ENCODE assay signal across 25 cellular contexts in the genomic region with DNA sequence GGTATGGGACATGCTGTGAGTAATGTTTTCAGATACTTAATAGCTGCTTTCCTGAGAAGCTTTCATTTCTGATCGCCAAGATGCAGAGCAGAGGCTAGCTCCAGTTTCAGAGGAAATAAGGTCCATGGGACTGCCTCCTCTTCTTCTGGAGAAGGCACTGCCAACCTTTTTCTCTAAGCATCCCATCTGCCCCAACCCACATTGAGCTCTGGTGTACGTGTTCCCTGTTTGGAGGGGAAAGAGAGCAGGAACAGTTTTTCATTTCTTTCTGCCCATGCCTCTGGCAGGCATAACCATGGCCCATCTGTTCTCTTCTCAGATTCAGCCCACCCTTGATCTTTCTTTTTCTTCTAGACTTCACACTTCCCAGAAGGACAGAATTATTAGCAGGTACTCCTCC.
"Had no signal": no experiment of that assay in that cellular context is flagged by ENCODE, and none has a peak within 500 bp of the region (broad histone marks: within the 10 kb centered on the region; RNA-seq: fewer than 3 reads in every experiment).

No MANE protein-coding gene starts in this region.

- DNase-seq: activated CD4-positive, alpha-beta T cell treated with anti-CD3 and anti-CD28 coated beads, Interleukin-2, amount 10 ng/mL, durations not matched to agents 24 days and 14 days; activated CD4-positive, alpha-beta T cell treated with anti-CD3 and anti-CD28 coated beads, Interleukin-2, amount 50 U/mL, for 4 hours; activated CD8-positive, alpha-beta T cell treated with anti-CD3 and anti-CD28 coated beads for 36 hours; activated effector memory CD4-positive, alpha-beta T cell treated with anti-CD3 and anti-CD28 coated beads, Interleukin-2, amount 50 U/mL, for 16 hours; activated naive CD4-positive, alpha-beta T cell; activated naive CD4-positive, alpha-beta T cell treated with anti-CD3 and anti-CD28 coated beads, Interleukin-2, amount 50 U/mL, for 16 hours; activated naive CD8-positive, alpha-beta T cell treated with anti-CD3 and anti-CD28 coated beads for 36 hours; activated T-cell treated with anti-CD3 and anti-CD28 coated beads, Interleukin-2, amount 50 U/mL, for 1 hour; activated T-cell treated with anti-CD3 and anti-CD28 coated beads, Interleukin-2, amount 50 U/mL, for 72 hours; amniotic stem cell; aorta; brain microvascular endothelial cell; central memory CD4-positive, alpha-beta T cell; KG1; MM.1S; NCI-H1092; NCI-H1436 treated with DMSO at 0.1 percent for 48 hours; NCI-H1930; NCI-H2081 treated with DMSO at 0.1 percent for 48 hours; NCI-H2227 treated with DMSO at 0.1 percent for 48 hours; NCI-H524 treated with DMSO at 0.1 percent for 48 hours; SHP77 treated with DMSO at 0.1 percent for 48 hours; SK-N-SH had no signal

- ATAC-seq: activated CD8-positive, alpha-beta T cell treated with anti-CD3 and anti-CD28 coated beads for 36 hours; activated T-cell treated with anti-CD3 and anti-CD28 coated beads, Interleukin-2, amount 50 U/mL, for 72 hours; activated T-helper 17 cell treated with anti-CD3 and anti-CD28 coated beads, Interleukin-2, amount 50 U/mL, for 72 hours; Panc1 had no signal
